Comparison of ENCODE assay signal across 8 cellular contexts in genomic region chr3:160399347-160400047, GRCh38. TPM values are rescaled to one million over a fixed set of nuclear protein-coding genes. Genes with fewer than 3 reads are reported as not detected.
A peak's percentile ranks its signal among the peaks of the same experiment; 100 is the strongest.
DNase-seq lines count a peak whose midpoint lies in the region; ATAC-seq and TF ChIP-seq lines count a peak whose summit lies in the region.

Gene SMC4 (plus strand): TSS chr3:160399650. CDS start chr3:160400827, 1,177 bp downstream.

- peak within 1 kb of the TSS; percentile 99 for H2AFZ ChIP-seq in osteoblast (ENCODE audit: low read length)

- H3K27me3 Mint-ChIP-seq in glutamatergic neuron (ENCODE audit: unreplicated experiment), result peaks cover 5% of the 10 kb centered on the region

- H3K27ac Mint-ChIP-seq in activated naive CD4-positive, alpha-beta T cell treated with anti-CD3 and anti-CD28 coated beads, Interleukin-2, amount 50 U/mL, for 72 hours, result peak within 1 kb of the TSS; percentile 100
- peak within 1 kb of the TSS; percentile 86 for H3K27ac Mint-ChIP-seq in glutamatergic neuron (ENCODE audit: unreplicated experiment)

- DNase-seq in NCI-H1105 treated with DMSO at 0.1 percent for 48 hours (lab: John Stamatoyannopoulos, UW) (peak; percentile 99), SKM-1 treated with dmso at 0.1 percent for 144 hours (lab: John Stamatoyannopoulos, UW; ENCODE audit: unreplicated experiment) (peak; percentile 94), glutamatergic neuron (peak; percentile 83), osteoblast (ENCODE audit: insufficient read length, low spot score, missing footprints) (peak; percentile 95)
- peak; percentile 81 to 88 for DNase-seq in activated naive CD4-positive, alpha-beta T cell treated with anti-CD3 and anti-CD28 coated beads, Interleukin-2, amount 50 U/mL, for 72 hours (ENCODE audit: low spot score in 2 of 2)

- peaks cover 27% of the 10 kb centered on the region for H3K4me1 ChIP-seq in osteoblast (ENCODE audit: insufficient read depth, low read length)
- peaks cover 5% of the 10 kb centered on the region for H3K4me1 ChIP-seq in thymus (ENCODE audit: control insufficient read depth, insufficient read depth, low read length)

- peak within 1 kb of the TSS; percentile 98 for H3K4me3 Mint-ChIP-seq in glutamatergic neuron (ENCODE audit: unreplicated experiment)

- peaks cover 16% of the 10 kb centered on the region for H3K4me1 Mint-ChIP-seq in glutamatergic neuron (ENCODE audit: low read depth, unreplicated experiment)

- no peaks in the 10 kb centered on the region for H4K20me1 ChIP-seq in osteoblast (ENCODE audit: insufficient read depth, low read length)

- H3K27ac ChIP-seq in osteoblast (ENCODE audit: low read depth, low read length) (peak within 1 kb of the TSS; percentile 94), thymus (ENCODE audit: low read depth) (peak within 1 kb of the TSS; percentile 89)

- H3K4me3 ChIP-seq in osteoblast (ENCODE audit: insufficient read depth, low read length) (peak within 1 kb of the TSS; percentile 93), thymus (ENCODE audit: low read length) (peak within 1 kb of the TSS; percentile 75)

- H3K36me3 ChIP-seq in osteoblast (ENCODE audit: insufficient read depth, low read length), result no peaks in the 10 kb centered on the region
- H3K36me3 ChIP-seq in thymus (ENCODE audit: control insufficient read depth, insufficient read depth), result no peaks in the 10 kb centered on the region

- under 1% methylated on average over 47 of the region's 47 CpGs for WGBS in thymus

- no peaks in the 10 kb centered on the region for H3K9me3 ChIP-seq in osteoblast (ENCODE audit: low read depth, low read length)
- no peaks in the 10 kb centered on the region for H3K9me3 ChIP-seq in thymus (ENCODE audit: control insufficient read depth)

- TF ChIP-seq CTCF in glutamatergic neuron (IDR thresholded peaks at IDR 0.05; ENCODE audit: partially characterized antibody, unreplicated experiment) (no peak), osteoblast (IDR thresholded peaks at IDR 0.05; ENCODE audit: extremely low read depth, low read depth, low read length) (no peak)

- peak within 1 kb of the TSS; percentile 95 for H3K4me2 ChIP-seq in osteoblast (ENCODE audit: insufficient read depth, low read length)

- peaks cover 82% of the 10 kb centered on the region for H3K79me2 ChIP-seq in osteoblast (ENCODE audit: insufficient read depth, low read length)

- H3K9me3 Mint-ChIP-seq in activated naive CD4-positive, alpha-beta T cell treated with anti-CD3 and anti-CD28 coated beads, Interleukin-2, amount 50 U/mL, for 72 hours, result no peaks in the 10 kb centered on the region
- H3K9me3 Mint-ChIP-seq in glutamatergic neuron (ENCODE audit: unreplicated experiment), result peaks cover 14% of the 10 kb centered on the region

- H3K36me3 Mint-ChIP-seq in activated naive CD4-positive, alpha-beta T cell treated with anti-CD3 and anti-CD28 coated beads, Interleukin-2, amount 50 U/mL, for 72 hours, result peaks cover 44 to 47% of the 10 kb centered on the region in 2 donors
- no peaks in the 10 kb centered on the region for H3K36me3 Mint-ChIP-seq in glutamatergic neuron (ENCODE audit: unreplicated experiment)

- H3K27me3 ChIP-seq in osteoblast (ENCODE audit: insufficient read depth, low read length) (no peaks in the 10 kb centered on the region), thymus (ENCODE audit: control insufficient read depth, insufficient read depth) (no peaks in the 10 kb centered on the region)

- ATAC-seq in HG02678 (IDR thresholded peaks at IDR 0.05; ENCODE audit: unreplicated experiment), result peak; percentile 42
- peak; percentile 56 to 69 for ATAC-seq in activated naive CD4-positive, alpha-beta T cell treated with anti-CD3 and anti-CD28 coated beads, Interleukin-2, amount 50 U/mL, for 72 hours

- peak; percentile 56 for TF ChIP-seq POLR2A in GM10847 (IDR thresholded peaks at IDR 0.05; ENCODE audit: extremely low read depth, insufficient read length)

RNA-seq across cellular contexts. Expression of gene SMC4, which starts in this region (rescaled TPM):
- 100 to 1,000 TPM; 159 to 287 TPM for total RNA-seq in activated naive CD4-positive, alpha-beta T cell treated with anti-CD3 and anti-CD28 coated beads, Interleukin-2, amount 50 U/mL, for 72 hours
- 34.0 TPM for total RNA-seq in glutamatergic neuron (ENCODE audit: unreplicated experiment)
- 32.9 and 44.2 TPM in 2 replicates for total RNA-seq in osteoblast
- 119 TPM for polyA plus RNA-seq in thymus

Comparison
In these comparisons a context has a peak if more than half of its experiments do, and no peak if none do; other contexts are left out.
1. Peak in every context shown above with its lines: DNase-seq, ATAC-seq, H3K4me3 ChIP-seq and H3K27ac ChIP-seq.